In genomic region chr19:30063184-30064020, GRCh38 we compare ENCODE assay signal across 1 cellular context.
TF ChIP-seq lines count a peak whose summit lies in the region.

No MANE protein-coding gene starts in this region.

TF ChIP-seq in H1, 55 proteins besides CTCF, POLR2A, EP300 and RAD21 (continued from another document):
- no peak for TF ChIP-seq CHD7 (IDR thresholded peaks at IDR 0.05; ENCODE audit: insufficient replicate concordance, low read length)
- no peak for TF ChIP-seq FOSL1 (IDR thresholded peaks at IDR 0.05; ENCODE audit: insufficient read depth, low read depth, low read length)
- TF ChIP-seq SIX5 (IDR thresholded peaks at IDR 0.05; ENCODE audit: low read depth, low read length) = no peak
- TF ChIP-seq RBBP5 (IDR thresholded peaks at IDR 0.05; ENCODE audit: borderline replicate concordance, low read depth, low read length) = no peak
TF ChIP-seq in H1: peak in this region for 0.
